3 cellular contexts compared by ENCODE assay signal in genomic region chr15:76885212-76885611, GRCh38.
"Had no signal": no experiment of that assay in that cellular context is flagged by ENCODE, and none has a peak within 500 bp of the region (broad histone marks: within the 10 kb centered on the region; RNA-seq: fewer than 3 reads in every experiment).

No MANE protein-coding gene starts in this region.

- H3K4me3 ChIP-seq: GM12878 had no signal

- DNase-seq: GDM1, GF-D8 had no signal

- ATAC-seq: GM12878 had no signal
